Comparison of ENCODE assay signal across 23 cellular contexts in the genomic region with DNA sequence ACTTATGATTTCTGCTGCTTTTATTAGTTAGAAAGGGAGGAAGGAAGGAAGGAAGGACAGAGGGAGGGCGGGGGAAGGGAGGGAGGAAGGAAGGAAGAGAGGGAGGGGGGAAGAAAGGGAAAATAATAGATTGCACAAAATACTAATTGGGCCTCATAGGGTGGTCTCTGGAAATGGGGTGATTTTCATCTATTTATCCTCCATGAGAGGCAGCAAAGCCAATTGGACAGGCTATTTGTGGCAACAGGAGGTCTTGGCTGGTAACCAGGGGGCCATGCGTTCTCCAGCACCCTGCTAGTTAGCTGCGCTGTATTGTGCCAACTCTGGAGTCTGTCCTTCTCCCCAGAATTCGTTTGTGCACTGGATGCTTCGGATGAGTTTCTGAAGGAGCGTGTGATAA. TPM values are rescaled to one million over a fixed set of nuclear protein-coding genes. Genes with fewer than 3 reads are reported as not detected.
DNase-seq lines count a peak whose midpoint lies in the region; ATAC-seq, FAIRE-seq and TF ChIP-seq lines count a peak whose summit lies in the region.
"Had no signal": no experiment of that assay in that cellular context is flagged by ENCODE, and none has a peak within 500 bp of the region (broad histone marks: within the 10 kb centered on the region; RNA-seq: fewer than 3 reads in every experiment).

No MANE protein-coding gene starts in this region.

- H2BK12ac ChIP-seq in H9 (ENCODE audit: insufficient read length, low read depth, low read length) = no peak overlapping the region

- TF ChIP-seq CTCF in HepG2 (CRISPR knock-in tag; IDR thresholded peaks at IDR 0.05) (no peak), right lobe of liver (IDR thresholded peaks at IDR 0.05) (no peak), H9 (conservative IDR thresholded peaks at IDR 0.05) (no peak), GM10266 (IDR thresholded peaks at IDR 0.05; ENCODE audit: control insufficient read depth, insufficient read depth, low read depth, missing control alignments) (no peak), uterus (IDR thresholded peaks at IDR 0.05) (no peak)

- no peak overlapping the region for H3K56ac ChIP-seq in H9 (ENCODE audit: insufficient read length, low read depth, low read length)

- no peak overlapping the region for H3K4ac ChIP-seq in H9 (ENCODE audit: low read depth, low read length)

- H2BK15ac ChIP-seq in H9 (ENCODE audit: low read depth, low read length) = no peak overlapping the region

- intact Hi-C loops in HepG2 (cut with micrococcal nuclease; ENCODE audit: unreplicated experiment) (no loop called here), right lobe of liver (cut with DNase I) (no loop called here), uterus (cut with DNase I; ENCODE audit: low total_unique reads) (no loop called here)

- H3K27ac Mint-ChIP-seq in H9 = no peak overlapping the region
- H3K27ac Mint-ChIP-seq in activated CD4-positive, alpha-beta T cell treated with anti-CD3 and anti-CD28 coated beads, Interleukin-2, amount 10 ng/mL, durations not matched to agents 7 days and 5 days = no peak overlapping the region
- H3K27ac Mint-ChIP-seq: B cell; CD4-positive, alpha-beta T cell; CD8-positive, alpha-beta T cell had no signal

- H2BK120ac ChIP-seq in H9 (ENCODE audit: low read depth, low read length, poor library complexity, severe bottlenecking) = no peak overlapping the region

- peaks cover 3 to 4% of the 10 kb centered on the region in 2 experiments; a peak in 1 of 4 replicates for H3K4me1 Mint-ChIP-seq in H9
- H3K4me1 Mint-ChIP-seq in activated CD4-positive, alpha-beta T cell treated with anti-CD3 and anti-CD28 coated beads, Interleukin-2, amount 10 ng/mL, durations not matched to agents 7 days and 5 days = no peaks in the 10 kb centered on the region
- H3K4me1 Mint-ChIP-seq: B cell had no signal

- POLR2A ChIA-PET in HepG2 (lab: Yijun Ruan, JAX) = no interaction called here
- POLR2A ChIA-PET in activated CD4-positive, alpha-beta T cell treated with anti-CD3 and anti-CD28 coated beads, Interleukin-2, amount 10 ng/mL, durations not matched to agents 7 days and 5 days (lab: Charles Lee) = no interaction called here

- TF ChIP-seq EP300 in HepG2 (IDR thresholded peaks at IDR 0.05; ENCODE audit: low read depth in 2 of 2, low read length in 2 of 2) (no peak), HepG2 (CRISPR knock-in tag; IDR thresholded peaks at IDR 0.05; ENCODE audit: borderline replicate concordance) (no peak)

- H3K4me2 ChIP-seq in HepG2 (ENCODE audit: low read depth, low read length) (no peak overlapping the region), BLaER1 (peak overlapping the region; percentile 56), H9 (ENCODE audit: insufficient read depth, insufficient read length, low read length) (no peak overlapping the region)

- no peak overlapping the region for H3K18ac ChIP-seq in H9 (ENCODE audit: insufficient read length, low read depth, low read length)

- H3K23me2 ChIP-seq in H9 (ENCODE audit: insufficient read length, low read depth, low read length, poor library complexity, severe bottlenecking) = no peaks in the 10 kb centered on the region

- DNase-seq in HepG2 (ENCODE audit: low spot score) (no peak), right lobe of liver (no peak), H9 (no peak), GM10266 (ENCODE audit: extremely low spot score) (no peak), uterus (no peak)
- DNase-seq in activated CD4-positive, alpha-beta T cell treated with anti-CD3 and anti-CD28 coated beads, Interleukin-2, amount 10 ng/mL, durations not matched to agents 7 days and 5 days = no peak
- DNase-seq: 8988T; AML-193; Caco-2; Calu3; CD4-positive, alpha-beta T cell; CD8-positive, alpha-beta T cell; DMS79 treated with DMSO at 0.1 percent for 48 hours; GF-D8 had no signal

- FAIRE-seq in HepG2 (lab: Jason Lieb, UNC) = no peak
- FAIRE-seq: A204.1, D721Med, G401.6, GM12878, GM12892, GM18507 had no signal

- CTCF ChIA-PET in HepG2 (lab: Yijun Ruan, JAX; ENCODE audit: low intra/inter-chr PET ratio, low total read pairs) = no interaction called here
- CTCF ChIA-PET in activated CD4-positive, alpha-beta T cell treated with anti-CD3 and anti-CD28 coated beads, Interleukin-2, amount 10 ng/mL, durations not matched to agents 7 days and 5 days (lab: Charles Lee) = interaction anchor here (0.6 kb wide), 1 partner anchor 12 kb away, joined by 3 read pairs; no protein-coding TSS in a partner anchor

- no peak overlapping the region for H4K91ac ChIP-seq in H9 (ENCODE audit: insufficient read length, low read depth, low read length)

- H2AK5ac ChIP-seq in H9 (ENCODE audit: insufficient read length, low read length) = no peak overlapping the region

- no peak overlapping the region for H3K4me3 ChIP-seq in HepG2 (replicated peaks in 1 of 3; ENCODE audit: insufficient read depth in 1 of 3, low read depth in 2 of 3, low read length in 3 of 3)
- no peak overlapping the region for H3K4me3 ChIP-seq in right lobe of liver
- no peak overlapping the region for H3K4me3 ChIP-seq in BLaER1
- H3K4me3 ChIP-seq in uterus = no peak overlapping the region
- H3K4me3 ChIP-seq: GM12878 had no signal

- no TSS peak for BruUV-seq in HepG2 (replicated peaks; lab: Mats Ljungman, UMichigan)

- no peaks in the 10 kb centered on the region for H3K36me3 Mint-ChIP-seq in H9 (ENCODE audit: insufficient read depth in 1 of 3, low read depth in 3 of 3)
- H3K36me3 Mint-ChIP-seq in activated CD4-positive, alpha-beta T cell treated with anti-CD3 and anti-CD28 coated beads, Interleukin-2, amount 10 ng/mL, durations not matched to agents 7 days and 5 days (ENCODE audit: low read depth) = no peaks in the 10 kb centered on the region
- H3K36me3 Mint-ChIP-seq: CD8-positive, alpha-beta T cell had no signal

- TF ChIP-seq POLR2A in HepG2 (IDR thresholded peaks at IDR 0.05; ENCODE audit: insufficient read depth in 1 of 2, low read depth in 2 of 2, low read length in 2 of 2) = no peak
- TF ChIP-seq POLR2A in right lobe of liver (IDR thresholded peaks at IDR 0.05) = no peak
- no peak for TF ChIP-seq POLR2A in uterus (IDR thresholded peaks at IDR 0.05)

- in situ Hi-C loops in HepG2 (cut with HindIII; ENCODE audit: extremely low pct_ligation_motif_present, low pct_unique_long_range_greater_than_20kb) = no loop called here

- no peaks in the 10 kb centered on the region for H4K20me1 ChIP-seq in HepG2 (ENCODE audit: insufficient read depth, low read length)
- H4K20me1 ChIP-seq in BLaER1 = no peaks in the 10 kb centered on the region
- no peaks in the 10 kb centered on the region for H4K20me1 ChIP-seq in H9 (ENCODE audit: control insufficient read depth, insufficient read depth, insufficient read length)

- H3K9me3 ChIP-seq in HepG2 (ENCODE audit: low read length) (no peaks in the 10 kb centered on the region), right lobe of liver (no peaks in the 10 kb centered on the region), BLaER1 (no peaks in the 10 kb centered on the region), H9 (ENCODE audit: control insufficient read depth, low read depth, low read length) (no peaks in the 10 kb centered on the region), uterus (no peaks in the 10 kb centered on the region)
- H3K9me3 ChIP-seq: Caco-2 had no signal

- no peak overlapping the region for H3T11ph ChIP-seq in H9 (ENCODE audit: low read length)

- no peak for TF ChIP-seq RAD21 in HepG2 (CRISPR knock-in tag; IDR thresholded peaks at IDR 0.05)

- H3K27ac ChIP-seq in HepG2 (ENCODE audit: extremely low read length, insufficient read depth, low read length) (no peak overlapping the region), right lobe of liver (no peak overlapping the region), BLaER1 (no peak overlapping the region), H9 (ENCODE audit: insufficient read length, low read depth, low read length) (no peak overlapping the region), uterus (no peak overlapping the region)
- H3K27ac ChIP-seq: C4-2B had no signal

- no peak overlapping the region for H4K5ac ChIP-seq in H9 (ENCODE audit: insufficient read length, low read depth, low read length)

- no peak overlapping the region for H4K8ac ChIP-seq in H9 (replicated peaks; ENCODE audit: insufficient read length, low read depth, low read length)

- H3K27me3 ChIP-seq in HepG2 (ENCODE audit: control insufficient read depth in 1 of 2, insufficient read depth in 2 of 2, low read length in 2 of 2) = no peaks in the 10 kb centered on the region
- H3K27me3 ChIP-seq in right lobe of liver = no peaks in the 10 kb centered on the region
- no peaks in the 10 kb centered on the region for H3K27me3 ChIP-seq in BLaER1
- H3K27me3 ChIP-seq in H9 (ENCODE audit: insufficient read depth, low read length) = no peaks in the 10 kb centered on the region
- H3K27me3 ChIP-seq in uterus = no peaks in the 10 kb centered on the region

- H3K9ac ChIP-seq in HepG2 (ENCODE audit: insufficient read depth, low read depth, low read length) (no peak overlapping the region), BLaER1 (no peak overlapping the region), H9 (ENCODE audit: extremely low read depth, insufficient read length, low read length) (no peak overlapping the region)

- no peaks in the 10 kb centered on the region for H3K79me1 ChIP-seq in H9 (ENCODE audit: insufficient read depth, low read depth, low read length, poor library complexity, severe bottlenecking)

- no peaks in the 10 kb centered on the region for H3K79me2 ChIP-seq in HepG2 (ENCODE audit: insufficient read depth, low read length)
- no peaks in the 10 kb centered on the region for H3K79me2 ChIP-seq in H9 (ENCODE audit: insufficient read depth, low read length)

- no peak overlapping the region for H2BK5ac ChIP-seq in H9 (ENCODE audit: insufficient read length, low read length)

- ATAC-seq in HepG2 (no peak), right lobe of liver (no peak)
- ATAC-seq: CD8-positive, alpha-beta T cell; GM12878 had no signal

- WGBS in HepG2 (ENCODE audit: low lambda C conversion rate) = 48% methylated on average over 3 of the region's 6 CpGs
- WGBS in right lobe of liver (ENCODE audit: insufficient coverage, low coverage, low lambda C conversion rate, missing lambda C conversion rate) = 64% methylated on average over 1 of the region's 6 CpGs
- WGBS in H9 (ENCODE audit: extremely low coverage, insufficient read length, low lambda C conversion rate) = no CpG with 5 or more reads among the region's 6 CpGs

- no peaks in the 10 kb centered on the region for H3K9me3 Mint-ChIP-seq in H9
- H3K9me3 Mint-ChIP-seq in activated CD4-positive, alpha-beta T cell treated with anti-CD3 and anti-CD28 coated beads, Interleukin-2, amount 10 ng/mL, durations not matched to agents 7 days and 5 days = no peaks in the 10 kb centered on the region
- H3K9me3 Mint-ChIP-seq: CD4-positive, alpha-beta T cell; CD8-positive, alpha-beta T cell had no signal

- H2AFZ ChIP-seq in HepG2 (ENCODE audit: low read length) = no peak overlapping the region
- H2AFZ ChIP-seq in H9 (ENCODE audit: low read length) = no peak overlapping the region

- H3K36me3 ChIP-seq in HepG2 (replicated peaks in 1 of 2; ENCODE audit: control insufficient read depth in 1 of 2, insufficient read depth in 2 of 2, low read length in 2 of 2) (no peaks in the 10 kb centered on the region), right lobe of liver (no peaks in the 10 kb centered on the region), BLaER1 (no peaks in the 10 kb centered on the region), uterus (no peaks in the 10 kb centered on the region)

- H3K4me3 Mint-ChIP-seq in H9 = no peak overlapping the region
- H3K4me3 Mint-ChIP-seq in activated CD4-positive, alpha-beta T cell treated with anti-CD3 and anti-CD28 coated beads, Interleukin-2, amount 10 ng/mL, durations not matched to agents 7 days and 5 days = no peak overlapping the region
- H3K4me3 Mint-ChIP-seq: B cell; CD4-positive, alpha-beta T cell; CD8-positive, alpha-beta T cell had no signal

- H3K27me3 Mint-ChIP-seq in H9 (ENCODE audit: low read depth) = no peaks in the 10 kb centered on the region; the same call in 1 of the 2 replicates
- peaks cover 5% of the 10 kb centered on the region for H3K27me3 Mint-ChIP-seq in activated CD4-positive, alpha-beta T cell treated with anti-CD3 and anti-CD28 coated beads, Interleukin-2, amount 10 ng/mL, durations not matched to agents 7 days and 5 days
- H3K27me3 Mint-ChIP-seq: B cell had no signal

- H3K4me1 ChIP-seq in HepG2 (ENCODE audit: insufficient read depth, low read length) (peaks cover 47% of the 10 kb centered on the region), right lobe of liver (no peaks in the 10 kb centered on the region), BLaER1 (peaks cover 25% of the 10 kb centered on the region), H9 (ENCODE audit: insufficient read depth, low read length) (no peaks in the 10 kb centered on the region), uterus (no peaks in the 10 kb centered on the region)

- H2BK20ac ChIP-seq in H9 (ENCODE audit: low read depth, low read length, poor library complexity, severe bottlenecking) = no peak overlapping the region

- H3K23ac ChIP-seq in H9 (ENCODE audit: insufficient read length, low read depth, low read length) = no peak overlapping the region

- H3K14ac ChIP-seq in H9 (ENCODE audit: insufficient read depth, low read length) = peak overlapping the region; percentile 43; the same call in 1 of the 2 replicates

RNA-seq across cellular contexts. Expression of gene PAPOLA, which starts 24.1 kb away (rescaled TPM):
- total RNA-seq in HepG2 (2016; rRNA removed; fragmentation: Illumina TruSeq; extraction: Trizol) (103 and 179 TPM in 2 replicates), right lobe of liver (100 to 1,000 TPM in 1 of 6 experiments, 10 to 100 TPM in 5; 68.0 to 102 (median 88.1) TPM), H9 (2021) (184 and 188 TPM in 2 replicates), uterus (100 to 1,000 TPM; 106 to 357 (median 257) TPM)
- total RNA-seq in HepG2 (2016; cell fraction: cytosol; rRNA removed; fragmentation: Illumina TruSeq; extraction: Trizol; ENCODE audit: low read depth) = 63.8 and 72.8 TPM in 2 replicates
- total RNA-seq in HepG2 (2016; cell fraction: insoluble cytoplasmic fraction; rRNA removed; fragmentation: Illumina TruSeq; extraction: Trizol) = 103 and 174 TPM in 2 replicates
- total RNA-seq in HepG2 (2016; cell fraction: membrane; rRNA removed; fragmentation: Illumina TruSeq; extraction: Trizol) = 148 and 162 TPM in 2 replicates
- total RNA-seq in HepG2 (2016; cell fraction: nucleus; rRNA removed; fragmentation: Illumina TruSeq; extraction: Trizol) = 157 and 160 TPM in 2 replicates
- polyA plus RNA-seq in HepG2 (2011; rRNA removed) = 127 and 151 TPM in 2 replicates
- polyA plus RNA-seq in HepG2 (2011; cell fraction: cytosol; rRNA removed) = 90.5 and 106 TPM in 2 replicates
- polyA plus RNA-seq in HepG2 (2011; cell fraction: nucleus; rRNA removed) = 111 and 128 TPM in 2 replicates
- polyA plus RNA-seq in HepG2 (2012) = 97.3 and 113 TPM in 2 replicates
- polyA plus RNA-seq in HepG2 (2016; cell fraction: cytosol; fragmentation: Illumina TruSeq; extraction: Trizol; ENCODE audit: low read depth) = 254 and 256 TPM in 2 replicates
- 222 and 230 TPM in 2 replicates for polyA plus RNA-seq in HepG2 (2016; cell fraction: insoluble cytoplasmic fraction; fragmentation: Illumina TruSeq; extraction: Trizol; ENCODE audit: low read depth)
- polyA plus RNA-seq in HepG2 (2016; cell fraction: membrane; fragmentation: Illumina TruSeq; extraction: Trizol; ENCODE audit: low read depth) = 209 and 213 TPM in 2 replicates
- polyA plus RNA-seq in HepG2 (2016; cell fraction: nucleus; fragmentation: Illumina TruSeq; extraction: Trizol; ENCODE audit: insufficient read depth, low read depth) = 138 and 150 TPM in 2 replicates
- polyA minus RNA-seq in HepG2 (2011; rRNA and poly(A)+ RNA removed; ENCODE audit: low replicate concordance) = 112 and 201 TPM in 2 replicates
- 122 and 130 TPM in 2 replicates for polyA minus RNA-seq in HepG2 (2011; cell fraction: cytosol; rRNA and poly(A)+ RNA removed)
- polyA minus RNA-seq in HepG2 (2011; cell fraction: nucleus; rRNA and poly(A)+ RNA removed) = 393 and 448 TPM in 2 replicates
- total RNA-seq in activated CD4-positive, alpha-beta T cell treated with anti-CD3 and anti-CD28 coated beads, Interleukin-2, amount 10 ng/mL, durations not matched to agents 7 days and 5 days = 100 to 1,000 TPM; 161 to 197 TPM
